In genomic region chr22:42344391-42344861, GRCh38 we compare ENCODE assay signal across 9 cellular contexts.
DNase-seq lines count a peak whose midpoint lies in the region; ATAC-seq lines count a peak whose summit lies in the region.
"Had no signal": no experiment of that assay in that cellular context is flagged by ENCODE, and none has a peak within 500 bp of the region (broad histone marks: within the 10 kb centered on the region; RNA-seq: fewer than 3 reads in every experiment).

No MANE protein-coding gene starts in this region.

- peaks cover 0 to 19% (median 6%) of the 10 kb centered on the region in 5 donors for H3K27me3 ChIP-seq in subcutaneous abdominal adipose tissue (ENCODE audit: control insufficient read depth in 5 of 5, insufficient read depth in 4 of 5, low read length in 5 of 5)

- no peak overlapping the region for H3K27ac ChIP-seq in subcutaneous abdominal adipose tissue (ENCODE audit: low read depth, low read length)
- H3K27ac ChIP-seq: KMS-11 had no signal

- peak overlapping the region in 3 of 5 donors; percentile 29 to 63 (median 54) for H3K4me3 ChIP-seq in subcutaneous abdominal adipose tissue (ENCODE audit: low read depth in 1 of 5, low read length in 5 of 5)

- peaks cover 0 to 23% (median 17%) of the 10 kb centered on the region in 5 donors for H3K4me1 ChIP-seq in subcutaneous abdominal adipose tissue (ENCODE audit: control insufficient read depth in 5 of 5, insufficient read depth in 5 of 5, low read length in 5 of 5)

- DNase-seq in NCI-H748 (lab: John Stamatoyannopoulos, UW; ENCODE audit: unreplicated experiment) (peak; percentile 37), NCI-H748 treated with DMSO at 0.1 percent for 48 hours (lab: John Stamatoyannopoulos, UW) (no peak), amygdala (lab: John Stamatoyannopoulos, UW) (peak in 54 of 56 donors; percentile 28 to 92 (median 80)), iPS-NIHi11 (ENCODE audit: low spot score) (peak; percentile 71), NCI-H345 (lab: John Stamatoyannopoulos, UW) (no peak), foreskin melanocyte (no peak)

- peak overlapping the region in 1 of 5 donors; percentile 38 for H3K9ac ChIP-seq in subcutaneous abdominal adipose tissue (ENCODE audit: low read length in 5 of 5)
- H3K9ac ChIP-seq: KMS-11 had no signal

- no peaks in the 10 kb centered on the region for H3K9me3 ChIP-seq in subcutaneous abdominal adipose tissue (ENCODE audit: control insufficient read depth in 5 of 5, low read length in 5 of 5)

- H3K36me3 ChIP-seq in subcutaneous abdominal adipose tissue (ENCODE audit: control insufficient read depth in 5 of 5, insufficient read depth in 5 of 5, low read length in 5 of 5): no peaks in the 10 kb centered on the region

- ATAC-seq in HG02571 (IDR thresholded peaks at IDR 0.05; ENCODE audit: unreplicated experiment): no peak

Comparison
In these comparisons a context has a peak if more than half of its experiments do, and no peak if none do; other contexts are left out.
1. DNase-seq: peak in NCI-H748 (single experiment), amygdala (54 of 56) and iPS-NIHi11 (single experiment); none in NCI-H748 treated with DMSO at 0.1 percent for 48 hours (single experiment), NCI-H345 (single experiment) and foreskin melanocyte (single experiment).